Comparison of ENCODE assay signal across 12 cellular contexts in the genomic region with DNA sequence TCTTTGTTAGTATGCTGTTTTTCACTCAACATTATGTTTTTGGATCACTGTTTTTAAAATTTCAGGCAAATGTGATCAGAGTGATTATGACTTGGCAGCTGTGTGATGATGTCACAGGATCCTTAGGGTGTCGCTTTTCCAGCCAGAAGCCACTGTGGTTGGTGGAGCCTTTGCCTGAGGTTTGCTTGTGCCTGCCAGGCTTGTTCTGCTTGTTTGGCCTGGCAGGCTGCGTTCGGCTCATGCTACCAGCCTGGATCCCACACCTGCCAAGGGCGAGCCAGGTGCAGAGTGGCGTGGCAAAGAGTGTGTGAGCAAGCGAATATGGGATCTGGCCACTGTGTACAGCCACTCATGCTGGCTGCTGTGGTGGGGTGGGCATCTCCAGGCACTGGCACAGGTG. TPM values are rescaled to one million over a fixed set of nuclear protein-coding genes. Genes with fewer than 3 reads are reported as not detected.
DNase-seq lines count a peak whose midpoint lies in the region; ATAC-seq, FAIRE-seq and TF ChIP-seq lines count a peak whose summit lies in the region.
"Had no signal": no experiment of that assay in that cellular context is flagged by ENCODE, and none has a peak within 500 bp of the region (broad histone marks: within the 10 kb centered on the region; RNA-seq: fewer than 3 reads in every experiment).

No MANE protein-coding gene starts in this region.

- intact Hi-C loops in pancreas (cut with DNase I) (no loop called here), OCI-LY7 (cut with micrococcal nuclease; ENCODE audit: unreplicated experiment) (no loop called here)

- H3K9me2 ChIP-seq in OCI-LY7 (ENCODE audit: insufficient read depth, low read length) = no peaks in the 10 kb centered on the region

- CTCF ChIA-PET in OCI-LY7 (lab: Charles Lee; ENCODE audit: unreplicated experiment) = no interaction called here

- no TSS peak for BruUV-seq in OCI-LY7 (replicated peaks; lab: Mats Ljungman, UMichigan)

- FAIRE-seq in bronchial epithelial cell (lab: Jason Lieb, UNC) (peak; percentile 36), pancreas (lab: Jason Lieb, UNC) (no peak)
- FAIRE-seq: kidney had no signal

- no peaks in the 10 kb centered on the region for H3K79me2 ChIP-seq in OCI-LY7 (ENCODE audit: insufficient read depth, low read depth, low read length)

- DNase-seq in D341Med (ENCODE audit: low spot score) (peak; percentile 21), NCI-H2081 treated with DMSO at 0.1 percent for 48 hours (lab: John Stamatoyannopoulos, UW) (peak; percentile 52), bronchial epithelial cell (ENCODE audit: low read depth) (peak; percentile 59), pancreas (peak; percentile 42 to 80 (median 67)), kidney glomerular epithelial cell (lab: John Stamatoyannopoulos, UW) (no peak), OCI-LY7 (ENCODE audit: low spot score) (no peak), NCI-H446 (lab: John Stamatoyannopoulos, UW) (no peak)
- DNase-seq: activated naive CD8-positive, alpha-beta T cell treated with anti-CD3 and anti-CD28 coated beads for 36 hours; kidney; stimulated activated CD4-positive, alpha-beta T cell treated with anti-CD3 and anti-CD28 coated beads, Interleukin-12 subunit alpha, Interleukin-12 subunit beta, amount 100 ng/mL, for 4 hours; T1000 had no signal

- H3K4me2 ChIP-seq in OCI-LY7 (ENCODE audit: low read length) = no peak overlapping the region

- H3K4me1 ChIP-seq in pancreas (peaks cover 0 to 7% (median 0%) of the 10 kb centered on the region in 3 donors), OCI-LY7 (ENCODE audit: insufficient read depth, low read length, poor library complexity, severe bottlenecking) (peaks cover 5% of the 10 kb centered on the region)

- TF ChIP-seq CTCF in bronchial epithelial cell (IDR thresholded peaks at IDR 0.05; ENCODE audit: insufficient read depth, low read length, severe bottlenecking) = no peak
- TF ChIP-seq CTCF in pancreas (IDR thresholded peaks at IDR 0.05) = no peak
- TF ChIP-seq CTCF in OCI-LY7 (conservative IDR thresholded peaks at IDR 0.05; ENCODE audit: low read length) = no peak

- H4K20me1 ChIP-seq in OCI-LY7 (ENCODE audit: insufficient read depth, low read length) = no peaks in the 10 kb centered on the region

- 24 to 38% methylated on average over 6 of the region's 6 CpGs for WGBS in pancreas, 2 donors

- H3K4me3 ChIP-seq in bronchial epithelial cell (ENCODE audit: low read depth, low read length) (no peak overlapping the region), pancreas (no peak overlapping the region), OCI-LY7 (ENCODE audit: low read depth, low read length, poor library complexity, severe bottlenecking) (no peak overlapping the region)

- no peaks in the 10 kb centered on the region for H3K27me3 ChIP-seq in bronchial epithelial cell (ENCODE audit: control insufficient read depth, insufficient read depth, low read length)
- no peaks in the 10 kb centered on the region for H3K27me3 ChIP-seq in pancreas

- POLR2A ChIA-PET in OCI-LY7 (lab: Charles Lee) = no interaction called here

- no peaks in the 10 kb centered on the region for H3K9me3 ChIP-seq in pancreas
- no peaks in the 10 kb centered on the region for H3K9me3 ChIP-seq in OCI-LY7 (ENCODE audit: low read length)

- peak; percentile 91 to 94 (median 92) for ATAC-seq in pancreas
- ATAC-seq in HG02870 (IDR thresholded peaks at IDR 0.05; ENCODE audit: unreplicated experiment) = no peak

- H3K27ac ChIP-seq in pancreas (peak overlapping the region; percentile 1 to 42 (median 20)), OCI-LY7 (ENCODE audit: low read depth, low read length, poor library complexity, severe bottlenecking) (no peak overlapping the region)

- H2AFZ ChIP-seq in OCI-LY7 (ENCODE audit: low read length) = no peak overlapping the region

- H3K36me3 ChIP-seq in bronchial epithelial cell (ENCODE audit: control insufficient read depth, insufficient read depth, low read length) = no peaks in the 10 kb centered on the region
- H3K36me3 ChIP-seq in pancreas = no peaks in the 10 kb centered on the region
- peaks cover 9% of the 10 kb centered on the region for H3K36me3 ChIP-seq in OCI-LY7 (ENCODE audit: insufficient read depth, low read length)

RNA-seq across cellular contexts. Expression of a gene that starts 55.7 kb away (rescaled TPM):
- total RNA-seq in bronchial epithelial cell = 41.5 and 53.7 TPM in 2 replicates
- total RNA-seq in pancreas = 10 to 100 TPM; 10.7 to 17.3 (median 15.2) TPM
- polyA plus RNA-seq in pancreas = 10 to 100 TPM in 1 of 2 donors, 1 to 10 TPM in 1; 6.5 to 11.6 TPM
- 20.2 and 26.4 TPM in 2 replicates for total RNA-seq in OCI-LY7 (2014; rRNA removed; shearing (Covaris generic))
- 31.1 and 39.0 TPM in 2 replicates for total RNA-seq in OCI-LY7 (2022)

RNA-seq across cellular contexts. Expression of a gene that starts 56.1 kb away (rescaled TPM):
- total RNA-seq in bronchial epithelial cell (16.3 and 22.7 TPM in 2 replicates), pancreas (10 to 100 TPM; 10.3 to 21.2 (median 14.1) TPM), OCI-LY7 (2022) (53.6 and 54.2 TPM in 2 replicates)
- polyA plus RNA-seq in pancreas = 1 to 10 TPM; 5.1 to 8.7 TPM
- 29.1 and 35.5 TPM in 2 replicates for total RNA-seq in OCI-LY7 (2014; rRNA removed; shearing (Covaris generic))

Comparison
In these comparisons a context has a peak if more than half of its experiments do, and no peak if none do; other contexts are left out.
1. DNase-seq: peak in D341Med (single experiment), NCI-H2081 treated with DMSO at 0.1 percent for 48 hours (single experiment), bronchial epithelial cell (single experiment) and pancreas (6 of 6); none in kidney glomerular epithelial cell (single experiment), OCI-LY7 (single experiment) and NCI-H446 (0 of 2).